ENCODE assay signal across 7 cellular contexts in the genomic region with DNA sequence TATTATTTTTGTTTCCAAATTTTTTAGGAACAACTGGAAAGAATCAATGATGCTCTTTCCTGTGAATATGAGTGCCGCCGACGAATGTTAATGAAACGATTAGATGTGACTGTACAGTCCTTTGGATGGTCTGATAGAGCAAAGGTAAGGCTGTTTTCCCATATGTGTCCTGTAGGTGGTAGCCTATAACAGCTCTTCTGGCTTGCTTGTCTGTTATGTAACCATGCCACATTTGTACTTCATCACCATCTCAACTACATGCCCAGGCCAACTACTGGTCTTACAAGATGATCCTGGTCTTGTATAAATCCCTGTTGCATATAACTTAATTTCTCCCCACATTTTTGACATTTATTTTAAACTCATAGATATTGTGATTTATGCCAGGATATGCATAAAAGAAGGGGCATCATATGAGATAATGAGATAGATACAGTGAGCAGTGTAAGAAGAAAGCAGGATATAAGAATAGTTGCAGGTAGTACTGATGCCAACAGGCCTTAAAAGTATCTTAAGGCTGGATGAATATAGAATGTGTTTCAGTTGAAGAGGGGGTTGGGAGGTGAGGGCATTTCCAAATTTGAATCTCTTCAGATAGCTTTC. TPM values are rescaled to one million over a fixed set of nuclear protein-coding genes. Genes with fewer than 3 reads are reported as not detected.
DNase-seq lines count a peak whose midpoint lies in the region; ATAC-seq lines count a peak whose summit lies in the region.

No MANE protein-coding gene starts in this region.

- no peaks in the 10 kb centered on the region for H3K9me3 Mint-ChIP-seq in activated T-helper 17 cell treated with anti-CD3 and anti-CD28 coated beads, Interleukin-2, amount 50 U/mL, for 72 hours

- peak; percentile 67 for DNase-seq in EL
- DNase-seq in NCI-H510A (lab: John Stamatoyannopoulos, UW) = peak; percentile 3
- DNase-seq in glomerular visceral epithelial cell (ENCODE audit: extremely low spot score) = peak; percentile 59
- DNase-seq in putamen (ENCODE audit: low spot score) = peak; percentile 79

- peaks cover 71% of the 10 kb centered on the region for H3K36me3 Mint-ChIP-seq in activated T-helper 17 cell treated with anti-CD3 and anti-CD28 coated beads, Interleukin-2, amount 50 U/mL, for 72 hours (ENCODE audit: low read depth)

- no peaks in the 10 kb centered on the region for H3K27me3 Mint-ChIP-seq in activated T-helper 17 cell treated with anti-CD3 and anti-CD28 coated beads, Interleukin-2, amount 50 U/mL, for 72 hours

- H3K4me1 Mint-ChIP-seq in activated T-helper 17 cell treated with anti-CD3 and anti-CD28 coated beads, Interleukin-2, amount 50 U/mL, for 72 hours = peaks cover 4% of the 10 kb centered on the region

- H3K4me3 Mint-ChIP-seq in activated T-helper 17 cell treated with anti-CD3 and anti-CD28 coated beads, Interleukin-2, amount 50 U/mL, for 72 hours = no peak overlapping the region

- peak; percentile 89 for ATAC-seq in GM19328 (IDR thresholded peaks at IDR 0.05; ENCODE audit: unreplicated experiment)
- ATAC-seq in HG03159 (IDR thresholded peaks at IDR 0.05; ENCODE audit: unreplicated experiment) = peak; percentile 97
- ATAC-seq in activated T-helper 17 cell treated with anti-CD3 and anti-CD28 coated beads, Interleukin-2, amount 50 U/mL, for 72 hours (replicated peaks) = peak; percentile 99

- peak overlapping the region; percentile 15 for H3K27ac Mint-ChIP-seq in activated T-helper 17 cell treated with anti-CD3 and anti-CD28 coated beads, Interleukin-2, amount 50 U/mL, for 72 hours

RNA-seq across cellular contexts. Expression of a gene that starts 20.3 kb away (rescaled TPM):
- total RNA-seq in activated T-helper 17 cell treated with anti-CD3 and anti-CD28 coated beads, Interleukin-2, amount 50 U/mL, for 72 hours = 10 to 100 TPM; 28.5 to 44.5 TPM

Comparison
In these comparisons a context has a peak if more than half of its experiments do, and no peak if none do; other contexts are left out.
1. Peak in every context shown above with its lines: DNase-seq and ATAC-seq.
2. DNase-seq: peak in every context shown above with its lines; median percentile 79 in putamen; 67 in EL; 59 in glomerular visceral epithelial cell; 3 in NCI-H510A.